Comparison of ENCODE assay signal across 21 cellular contexts in genomic region chr1:40833979-40834378, GRCh38. TPM values are rescaled to one million over a fixed set of nuclear protein-coding genes. Genes with fewer than 3 reads are reported as not detected.
A peak's percentile ranks its signal among the peaks of the same experiment; 100 is the strongest.
DNase-seq lines count a peak whose midpoint lies in the region; ATAC-seq and TF ChIP-seq lines count a peak whose summit lies in the region.
"Had no signal": no experiment of that assay in that cellular context is flagged by ENCODE, and none has a peak within 500 bp of the region (broad histone marks: within the 10 kb centered on the region; RNA-seq: fewer than 3 reads in every experiment).

No MANE protein-coding gene starts in this region.

- TF ChIP-seq CTCF in activated CD8-positive, alpha-beta T cell treated with anti-CD3 and anti-CD28 coated beads for 36 hours (IDR thresholded peaks at IDR 0.05) = no peak
- TF ChIP-seq CTCF in chondrocyte (IDR thresholded peaks at IDR 0.05) (no peak), lower lobe of right lung (IDR thresholded peaks at IDR 0.05) (no peak)

- peaks cover under 1% of the 10 kb centered on the region for H3K4me1 Mint-ChIP-seq in activated CD8-positive, alpha-beta T cell treated with anti-CD3 and anti-CD28 coated beads, Interleukin-2, amount 10 ng/mL, durations not matched to agents 7 days and 5 days (ENCODE audit: low read depth)
- H3K4me1 Mint-ChIP-seq in activated CD8-positive, alpha-beta T cell treated with anti-CD3 and anti-CD28 coated beads for 36 hours (ENCODE audit: low read depth) = no peaks in the 10 kb centered on the region
- H3K4me1 Mint-ChIP-seq in chondrocyte (ENCODE audit: low read depth) = no peaks in the 10 kb centered on the region
- H3K4me1 Mint-ChIP-seq: CD14-positive monocyte; CD4-positive, alpha-beta memory T cell; CD4-positive, CD25-positive, alpha-beta regulatory T cell; CD8-positive, alpha-beta memory T cell had no signal

- intact Hi-C loops in activated CD8-positive, alpha-beta T cell treated with anti-CD3 and anti-CD28 coated beads for 36 hours (cut with micrococcal nuclease) = no loop called here
- intact Hi-C loops in lower lobe of right lung (cut with DNase I) (no loop called here), posterior vena cava (cut with DNase I) (loop anchor here in 1 of 2 donors (10.0 kb wide), 1 partner anchor 209 kb away; no protein-coding TSS in a partner anchor)

- peaks cover 2% of the 10 kb centered on the region for H3K27me3 Mint-ChIP-seq in activated CD8-positive, alpha-beta T cell treated with anti-CD3 and anti-CD28 coated beads, Interleukin-2, amount 10 ng/mL, durations not matched to agents 7 days and 5 days (ENCODE audit: low read depth)
- H3K27me3 Mint-ChIP-seq in activated CD8-positive, alpha-beta T cell treated with anti-CD3 and anti-CD28 coated beads for 36 hours = no peaks in the 10 kb centered on the region
- H3K27me3 Mint-ChIP-seq in chondrocyte (ENCODE audit: low read depth) = no peaks in the 10 kb centered on the region
- H3K27me3 Mint-ChIP-seq: CD4-positive, alpha-beta memory T cell; CD4-positive, CD25-positive, alpha-beta regulatory T cell had no signal

- no peak for ATAC-seq in activated CD8-positive, alpha-beta T cell treated with anti-CD3 and anti-CD28 coated beads, Interleukin-2, amount 10 ng/mL, durations not matched to agents 7 days and 5 days
- no peak for ATAC-seq in activated CD8-positive, alpha-beta T cell treated with anti-CD3 and anti-CD28 coated beads for 36 hours
- ATAC-seq in lower lobe of right lung = no peak
- no peak for ATAC-seq in HG02870 (IDR thresholded peaks at IDR 0.05; ENCODE audit: unreplicated experiment)

- no peak for DNase-seq in activated CD8-positive, alpha-beta T cell treated with anti-CD3 and anti-CD28 coated beads, Interleukin-2, amount 10 ng/mL, durations not matched to agents 7 days and 5 days
- DNase-seq in activated CD8-positive, alpha-beta T cell treated with anti-CD3 and anti-CD28 coated beads for 36 hours = no peak
- DNase-seq in chondrocyte (ENCODE audit: low spot score) (peak; percentile 62), lower lobe of right lung (peak; percentile 10), posterior vena cava (ENCODE audit: low spot score) (peak; percentile 62), NCI-H1417 (lab: John Stamatoyannopoulos, UW) (no peak), H7 (no peak)
- DNase-seq: 8988T; ACHN; BE2C; C1 segment of cervical spinal cord; Caco-2; Calu3; CD4-positive, alpha-beta memory T cell; CD4-positive, CD25-positive, alpha-beta regulatory T cell; CD8-positive, alpha-beta memory T cell; DMS79 treated with DMSO at 0.1 percent for 48 hours; GF-D8 had no signal

- CTCF ChIA-PET in activated CD8-positive, alpha-beta T cell treated with anti-CD3 and anti-CD28 coated beads, Interleukin-2, amount 10 ng/mL, durations not matched to agents 7 days and 5 days (lab: Charles Lee) = interaction anchor here (2.2 kb wide), 1 partner anchor 59 kb away, joined by 7 read pairs; no protein-coding TSS in a partner anchor
- CTCF ChIA-PET in activated CD8-positive, alpha-beta T cell treated with anti-CD3 and anti-CD28 coated beads for 36 hours (lab: Charles Lee) = interaction anchor here (0.7 to 1.5 kb wide), 2 partner anchors 16 to 23 kb away, joined by 4 to 6 read pairs; no protein-coding TSS in a partner anchor

- no peak overlapping the region for H3K27ac ChIP-seq in lower lobe of right lung
- H3K27ac ChIP-seq: BLaER1 had no signal

- H3K27ac Mint-ChIP-seq in activated CD8-positive, alpha-beta T cell treated with anti-CD3 and anti-CD28 coated beads, Interleukin-2, amount 10 ng/mL, durations not matched to agents 7 days and 5 days = peak overlapping the region; percentile 36
- H3K27ac Mint-ChIP-seq in activated CD8-positive, alpha-beta T cell treated with anti-CD3 and anti-CD28 coated beads for 36 hours = no peak overlapping the region
- no peak overlapping the region for H3K27ac Mint-ChIP-seq in chondrocyte (ENCODE audit: unreplicated experiment)
- H3K27ac Mint-ChIP-seq: CD14-positive monocyte; CD4-positive, CD25-positive, alpha-beta regulatory T cell had no signal

- no peaks in the 10 kb centered on the region for H3K36me3 Mint-ChIP-seq in activated CD8-positive, alpha-beta T cell treated with anti-CD3 and anti-CD28 coated beads, Interleukin-2, amount 10 ng/mL, durations not matched to agents 7 days and 5 days (ENCODE audit: low read depth)
- no peaks in the 10 kb centered on the region for H3K36me3 Mint-ChIP-seq in activated CD8-positive, alpha-beta T cell treated with anti-CD3 and anti-CD28 coated beads for 36 hours (ENCODE audit: low read depth)
- peaks cover 6% of the 10 kb centered on the region for H3K36me3 Mint-ChIP-seq in chondrocyte (ENCODE audit: low read depth)
- H3K36me3 Mint-ChIP-seq: CD14-positive monocyte; CD4-positive, alpha-beta memory T cell; CD8-positive, alpha-beta memory T cell had no signal

- H3K27me3 ChIP-seq in lower lobe of right lung (ENCODE audit: low read depth) (no peaks in the 10 kb centered on the region), H7 (ENCODE audit: control insufficient read depth, insufficient read depth, low read length) (peaks cover 4% of the 10 kb centered on the region; the same call in 1 of the 2 replicates)
- H3K27me3 ChIP-seq: BE2C, BLaER1 had no signal

- no peaks in the 10 kb centered on the region for H3K4me1 ChIP-seq in lower lobe of right lung
- H3K4me1 ChIP-seq: BE2C, Caco-2 had no signal

- POLR2A ChIA-PET in activated CD8-positive, alpha-beta T cell treated with anti-CD3 and anti-CD28 coated beads, Interleukin-2, amount 10 ng/mL, durations not matched to agents 7 days and 5 days (lab: Charles Lee) = no interaction called here
- POLR2A ChIA-PET in activated CD8-positive, alpha-beta T cell treated with anti-CD3 and anti-CD28 coated beads for 36 hours (lab: Charles Lee) = interaction anchor here (1.0 kb wide), 1 partner anchor 146 kb away, joined by 4 read pairs; the partner anchor contains the start of gene CTPS1

- H3K4me3 Mint-ChIP-seq in activated CD8-positive, alpha-beta T cell treated with anti-CD3 and anti-CD28 coated beads, Interleukin-2, amount 10 ng/mL, durations not matched to agents 7 days and 5 days = no peak overlapping the region
- H3K4me3 Mint-ChIP-seq in activated CD8-positive, alpha-beta T cell treated with anti-CD3 and anti-CD28 coated beads for 36 hours = no peak overlapping the region
- no peak overlapping the region for H3K4me3 Mint-ChIP-seq in chondrocyte (ENCODE audit: unreplicated experiment)
- H3K4me3 Mint-ChIP-seq: CD14-positive monocyte; CD4-positive, alpha-beta memory T cell; CD4-positive, CD25-positive, alpha-beta regulatory T cell had no signal

- H3K4me3 ChIP-seq in lower lobe of right lung = no peak overlapping the region
- H3K4me3 ChIP-seq in H7 (ENCODE audit: insufficient read depth, low read depth, low read length) = no peak overlapping the region
- H3K4me3 ChIP-seq: BLaER1 had no signal

- no peaks in the 10 kb centered on the region for H3K9me3 ChIP-seq in lower lobe of right lung
- H3K9me3 ChIP-seq: BE2C, BLaER1, Caco-2 had no signal

- no peaks in the 10 kb centered on the region for H3K36me3 ChIP-seq in lower lobe of right lung
- no peaks in the 10 kb centered on the region; the same call in 1 of the 2 replicates for H3K36me3 ChIP-seq in H7 (replicated peaks; ENCODE audit: control insufficient read depth, insufficient read depth, low read length)
- H3K36me3 ChIP-seq: BE2C had no signal

- no peaks in the 10 kb centered on the region for H3K9me3 Mint-ChIP-seq in activated CD8-positive, alpha-beta T cell treated with anti-CD3 and anti-CD28 coated beads, Interleukin-2, amount 10 ng/mL, durations not matched to agents 7 days and 5 days (ENCODE audit: insufficient read depth)
- no peaks in the 10 kb centered on the region for H3K9me3 Mint-ChIP-seq in activated CD8-positive, alpha-beta T cell treated with anti-CD3 and anti-CD28 coated beads for 36 hours
- H3K9me3 Mint-ChIP-seq in chondrocyte (ENCODE audit: low read depth) = no peaks in the 10 kb centered on the region
- H3K9me3 Mint-ChIP-seq: CD14-positive monocyte; CD8-positive, alpha-beta memory T cell had no signal

RNA-seq across cellular contexts. Expression of gene CITED4, which starts 28.2 kb away (rescaled TPM):
- total RNA-seq in activated CD8-positive, alpha-beta T cell treated with anti-CD3 and anti-CD28 coated beads, Interleukin-2, amount 10 ng/mL, durations not matched to agents 7 days and 5 days = 1 to 10 TPM; 9.1 to 10.0 TPM
- total RNA-seq in activated CD8-positive, alpha-beta T cell treated with anti-CD3 and anti-CD28 coated beads for 36 hours = 1 to 10 TPM; 6.7 to 7.4 TPM
- 12.4 to 30.5 TPM (median 30.1 TPM) in 3 replicates for total RNA-seq in chondrocyte
- 13.9 TPM for total RNA-seq in lower lobe of right lung
- total RNA-seq in posterior vena cava = 1 to 10 TPM; 8.3 to 9.5 TPM
- total RNA-seq in H7 (2014; rRNA removed; shearing (Covaris generic)) = 13.9 and 15.7 TPM in 2 replicates

RNA-seq across cellular contexts. Expression of gene KCNQ4, which starts 50.4 kb away (rescaled TPM):
- under 1 TPM; 0.73 to 0.87 TPM for total RNA-seq in activated CD8-positive, alpha-beta T cell treated with anti-CD3 and anti-CD28 coated beads, Interleukin-2, amount 10 ng/mL, durations not matched to agents 7 days and 5 days
- total RNA-seq in activated CD8-positive, alpha-beta T cell treated with anti-CD3 and anti-CD28 coated beads for 36 hours = under 1 TPM; 0.38 to 0.43 TPM
- total RNA-seq in chondrocyte = 0.60 to 3.4 TPM (median 3.0 TPM) in 3 replicates
- 0.89 TPM for total RNA-seq in lower lobe of right lung
- 10 to 100 TPM; 10.3 to 11.4 TPM for total RNA-seq in posterior vena cava
- total RNA-seq in H7 (2014; rRNA removed; shearing (Covaris generic)) = 1.5 and 2.7 TPM in 2 replicates

Comparison
In these comparisons a context has a peak if more than half of its experiments do, and no peak if none do; other contexts are left out.
1. DNase-seq: peak in chondrocyte (single experiment), lower lobe of right lung (single experiment) and posterior vena cava (single experiment); none in activated CD8-positive, alpha-beta T cell treated with anti-CD3 and anti-CD28 coated beads, Interleukin-2, amount 10 ng/mL, durations not matched to agents 7 days and 5 days (single experiment), activated CD8-positive, alpha-beta T cell treated with anti-CD3 and anti-CD28 coated beads for 36 hours (single experiment), NCI-H1417 (0 of 3) and H7 (single experiment).